Comparison of ENCODE assay signal across 36 cellular contexts in genomic region chr5:6108540-6108848, GRCh38.
"Had no signal": no experiment of that assay in that cellular context is flagged by ENCODE, and none has a peak within 500 bp of the region (broad histone marks: within the 10 kb centered on the region; RNA-seq: fewer than 3 reads in every experiment).

No MANE protein-coding gene starts in this region.

- H3K4me3 ChIP-seq: adrenal gland, coronary artery, dorsolateral prefrontal cortex, gastrocnemius medialis, heart left ventricle had no signal

- H3K9me3 Mint-ChIP-seq: activated B cell treated with CpG ODN at 0.5 μM for 24 hours; activated CD8-positive, alpha-beta T cell treated with anti-CD3 and anti-CD28 coated beads for 36 hours; activated naive CD8-positive, alpha-beta T cell treated with anti-CD3 and anti-CD28 coated beads for 36 hours; activated naive CD8-positive, alpha-beta T cell treated with anti-CD3 and anti-CD28 coated beads, Interleukin-2, amount 50 U/mL, for 24 hours; activated T-cell treated with anti-CD3 and anti-CD28 coated beads, Interleukin-2, amount 50 U/mL, for 4 hours; activated T-helper 17 cell treated with anti-CD3 and anti-CD28 coated beads, Interleukin-2, amount 50 U/mL, for 72 hours; central memory CD8-positive, alpha-beta T cell; dendritic cell treated with granulocyte-macrophage colony-stimulating factor and Interleukin-4, amounts not matched to agents 40 ng/mL and 50 ng/mL, for 4 days; endodermal cell; T-helper 2 cell treated with Interferon-gamma antibody and Interleukin-4, amounts not matched to agents 5 μg/mL and 100 μg/mL, for 36 hours had no signal

- H3K27me3 ChIP-seq: adrenal gland, brain microvascular endothelial cell, dorsolateral prefrontal cortex, foreskin keratinocyte, gastrocnemius medialis, heart left ventricle had no signal

- H3K27me3 Mint-ChIP-seq: activated B cell treated with CpG ODN at 0.5 μM for 24 hours; activated naive CD8-positive, alpha-beta T cell treated with anti-CD3 and anti-CD28 coated beads for 36 hours; activated naive CD8-positive, alpha-beta T cell treated with anti-CD3 and anti-CD28 coated beads, Interleukin-2, amount 50 U/mL, for 24 hours; activated T-helper 17 cell treated with anti-CD3 and anti-CD28 coated beads, Interleukin-2, amount 50 U/mL, for 72 hours; central memory CD8-positive, alpha-beta T cell; dendritic cell treated with granulocyte-macrophage colony-stimulating factor and Interleukin-4, amounts not matched to agents 40 ng/mL and 50 ng/mL, for 4 days had no signal

- H3K27ac ChIP-seq: adrenal gland, brain microvascular endothelial cell, coronary artery, dorsolateral prefrontal cortex, foreskin keratinocyte, gastrocnemius medialis, heart left ventricle, WERI-Rb-1 had no signal

- H3K36me3 Mint-ChIP-seq: activated naive CD8-positive, alpha-beta T cell treated with anti-CD3 and anti-CD28 coated beads for 36 hours had no signal

- DNase-seq: activated B cell treated with CpG ODN at 0.5 μM for 24 hours; activated CD4-positive, alpha-beta T cell treated with anti-CD3 and anti-CD28 coated beads for 48 hours; activated CD4-positive, alpha-beta T cell treated with anti-CD3 and anti-CD28 coated beads, Interleukin-2, amount 50 U/mL, for 1 hour; activated CD4-positive, alpha-beta T cell treated with anti-CD3 and anti-CD28 coated beads, Interleukin-2, amount 50 U/mL, for 48 hours; activated CD8-positive, alpha-beta memory T cell treated with anti-CD3 and anti-CD28 coated beads for 24 hours; activated CD8-positive, alpha-beta T cell treated with anti-CD3 and anti-CD28 coated beads for 36 hours; activated effector memory CD4-positive, alpha-beta T cell treated with Interleukin-2 at 50 U/mL for 16 hours; activated gamma-delta T cell treated with Interleukin-2 at 50 U/mL for 16 hours; activated naive CD4-positive, alpha-beta T cell treated with anti-CD3 and anti-CD28 coated beads, Interleukin-2, amount 50 U/mL, for 16 hours; activated naive CD4-positive, alpha-beta T cell treated with Interleukin-2 at 50 U/mL for 16 hours; activated naive CD8-positive, alpha-beta T cell treated with anti-CD3 and anti-CD28 coated beads for 36 hours; activated naive CD8-positive, alpha-beta T cell treated with anti-CD3 and anti-CD28 coated beads, Interleukin-2, amount 50 U/mL, for 24 hours; activated T-cell treated with anti-CD3 and anti-CD28 coated beads, Interleukin-2, amount 50 U/mL, for 4 hours; adrenal gland; amygdala; brain microvascular endothelial cell; dorsolateral prefrontal cortex; effector memory CD4-positive, alpha-beta T cell; endodermal cell; foreskin keratinocyte; gastrocnemius medialis; glutamatergic neuron; heart left ventricle; T-helper 1 cell; T-helper 17 cell; T1000; WERI-Rb-1 had no signal

- FAIRE-seq: astrocyte, bronchial epithelial cell had no signal

- H3K4me1 Mint-ChIP-seq: activated B cell treated with CpG ODN at 0.5 μM for 24 hours; activated naive CD8-positive, alpha-beta T cell treated with anti-CD3 and anti-CD28 coated beads for 36 hours; activated naive CD8-positive, alpha-beta T cell treated with anti-CD3 and anti-CD28 coated beads, Interleukin-2, amount 50 U/mL, for 24 hours; activated T-helper 17 cell treated with anti-CD3 and anti-CD28 coated beads, Interleukin-2, amount 50 U/mL, for 72 hours; central memory CD8-positive, alpha-beta T cell; T-helper 17 cell had no signal

- H3K36me3 ChIP-seq: adrenal gland, brain microvascular endothelial cell, gastrocnemius medialis, heart left ventricle, WERI-Rb-1 had no signal

- H3K4me3 Mint-ChIP-seq: activated B cell treated with CpG ODN at 0.5 μM for 24 hours; activated CD8-positive, alpha-beta T cell treated with anti-CD3 and anti-CD28 coated beads for 36 hours; activated naive CD8-positive, alpha-beta T cell treated with anti-CD3 and anti-CD28 coated beads for 36 hours; activated naive CD8-positive, alpha-beta T cell treated with anti-CD3 and anti-CD28 coated beads, Interleukin-2, amount 50 U/mL, for 24 hours; activated T-cell treated with anti-CD3 and anti-CD28 coated beads, Interleukin-2, amount 50 U/mL, for 4 hours; activated T-helper 17 cell treated with anti-CD3 and anti-CD28 coated beads, Interleukin-2, amount 50 U/mL, for 72 hours; central memory CD8-positive, alpha-beta T cell; dendritic cell treated with granulocyte-macrophage colony-stimulating factor and Interleukin-4, amounts not matched to agents 40 ng/mL and 50 ng/mL, for 4 days; endodermal cell; T-helper 17 cell; T-helper 2 cell treated with Interferon-gamma antibody and Interleukin-4, amounts not matched to agents 5 μg/mL and 100 μg/mL, for 36 hours had no signal

- H3K4me1 ChIP-seq: adrenal gland, foreskin keratinocyte, gastrocnemius medialis, heart left ventricle had no signal

- ATAC-seq: activated CD4-positive, CD25-positive, alpha-beta regulatory T cell treated with anti-CD3 and anti-CD28 coated beads, Interleukin-2, amount 50 U/mL, for 24 hours; activated CD8-positive, alpha-beta T cell treated with anti-CD3 and anti-CD28 coated beads for 36 hours; activated naive CD8-positive, alpha-beta T cell treated with anti-CD3 and anti-CD28 coated beads, Interleukin-2, amount 50 U/mL, for 24 hours; activated T-cell treated with anti-CD3 and anti-CD28 coated beads, Interleukin-2, amount 50 U/mL, for 4 hours; activated T-helper 17 cell treated with anti-CD3 and anti-CD28 coated beads, Interleukin-2, amount 50 U/mL, for 72 hours; esophagus mucosa; foreskin keratinocyte; gastrocnemius medialis; heart left ventricle; T-helper 17 cell had no signal

- H3K9me3 ChIP-seq: adrenal gland, gastrocnemius medialis, heart left ventricle had no signal

- H3K27ac Mint-ChIP-seq: activated B cell treated with CpG ODN at 0.5 μM for 24 hours; activated CD8-positive, alpha-beta T cell treated with anti-CD3 and anti-CD28 coated beads for 36 hours; activated naive CD8-positive, alpha-beta T cell treated with anti-CD3 and anti-CD28 coated beads for 36 hours; activated naive CD8-positive, alpha-beta T cell treated with anti-CD3 and anti-CD28 coated beads, Interleukin-2, amount 50 U/mL, for 24 hours; activated T-helper 17 cell treated with anti-CD3 and anti-CD28 coated beads, Interleukin-2, amount 50 U/mL, for 72 hours; dendritic cell treated with granulocyte-macrophage colony-stimulating factor and Interleukin-4, amounts not matched to agents 40 ng/mL and 50 ng/mL, for 4 days; endodermal cell; T-helper 17 cell; T-helper 2 cell treated with Interferon-gamma antibody and Interleukin-4, amounts not matched to agents 5 μg/mL and 100 μg/mL, for 36 hours had no signal
